ENCODE assay signal across 25 cellular contexts in the genomic region with DNA sequence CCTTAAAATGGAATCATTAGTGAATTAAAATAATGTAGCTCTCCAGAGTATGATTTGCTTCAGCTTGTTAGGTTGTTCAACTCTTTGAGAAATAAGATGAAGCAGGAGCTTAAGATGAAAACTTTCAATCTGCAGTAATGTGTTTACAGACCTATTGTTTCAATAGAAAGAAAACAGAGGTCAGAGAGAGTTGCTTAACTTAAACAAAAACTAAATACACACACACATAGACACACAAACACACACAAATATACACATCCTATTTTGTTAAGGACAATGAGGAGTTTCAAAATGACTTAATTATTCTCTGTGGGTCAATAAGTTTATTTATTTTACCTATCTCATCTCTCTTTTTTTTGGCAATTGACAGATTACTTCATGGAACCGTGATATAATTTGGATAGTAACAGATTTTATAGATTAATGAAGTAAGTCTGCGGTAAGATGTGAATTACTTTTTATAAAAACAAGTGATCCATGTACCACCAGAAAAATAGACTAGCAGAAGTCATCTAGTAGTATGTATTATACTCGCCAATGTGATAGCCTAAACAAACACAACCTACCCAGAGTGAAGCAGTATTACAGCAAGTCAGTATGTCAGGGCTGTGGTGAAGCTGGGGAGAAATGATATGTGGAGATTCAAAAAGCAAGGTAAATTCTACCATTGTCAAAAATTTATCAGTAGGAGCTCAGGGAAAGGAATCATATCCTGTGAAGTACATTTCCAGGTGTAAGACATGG.
DNase-seq lines count a peak whose midpoint lies in the region; ATAC-seq and TF ChIP-seq lines count a peak whose summit lies in the region.
"Had no signal": no experiment of that assay in that cellular context is flagged by ENCODE, and none has a peak within 500 bp of the region (broad histone marks: within the 10 kb centered on the region; RNA-seq: fewer than 3 reads in every experiment).

No MANE protein-coding gene starts in this region.

- no peak overlapping the region for H3K4me3 Mint-ChIP-seq in MCF 10A (ENCODE audit: unreplicated experiment)
- H3K4me3 Mint-ChIP-seq: activated naive CD8-positive, alpha-beta T cell treated with anti-CD3 and anti-CD28 coated beads, Interleukin-2, amount 50 U/mL, for 24 hours; CD4-positive, alpha-beta T cell; endodermal cell; neural progenitor cell; stimulated activated naive CD8-positive, alpha-beta T cell treated with anti-CD3 and anti-CD28 coated beads, Interleukin-15, Interleukin-2, amounts not matched to agents 100 ng/mL and 50 ng/mL, for 24 hours had no signal

- peak overlapping the region; percentile 40 for H3K4me2 ChIP-seq in fibroblast of lung (ENCODE audit: extremely low read depth, insufficient read depth, low read length)
- H3K4me2 ChIP-seq in smooth muscle cell: no peak overlapping the region
- H3K4me2 ChIP-seq: hepatocyte, neural progenitor cell had no signal

- no peak overlapping the region for H2AFZ ChIP-seq in fibroblast of lung (ENCODE audit: low read length)
- peak overlapping the region; percentile 14 for H2AFZ ChIP-seq in smooth muscle cell (ENCODE audit: low read depth)
- H2AFZ ChIP-seq: hepatocyte, neural progenitor cell had no signal

- H3K9me3 ChIP-seq in breast epithelium: no peaks in the 10 kb centered on the region
- no peaks in the 10 kb centered on the region for H3K9me3 ChIP-seq in RWPE2 (ENCODE audit: severe bottlenecking)
- no peaks in the 10 kb centered on the region for H3K9me3 ChIP-seq in fibroblast of lung (ENCODE audit: control insufficient read depth, insufficient read depth, low read depth, low read length)
- H3K9me3 ChIP-seq in smooth muscle cell (replicated peaks; ENCODE audit: low read depth): no peaks in the 10 kb centered on the region
- H3K9me3 ChIP-seq: esophagus squamous epithelium, spleen, testis had no signal

- 86% methylated on average over 3 of the region's 3 CpGs for WGBS in smooth muscle cell (ENCODE audit: low lambda C conversion rate)

- no peak overlapping the region for H3K4me3 ChIP-seq in breast epithelium
- no peak overlapping the region for H3K4me3 ChIP-seq in RWPE2 (ENCODE audit: severe bottlenecking)
- no peak overlapping the region for H3K4me3 ChIP-seq in fibroblast of lung (replicated peaks in 1 of 4; ENCODE audit: control extremely low read depth in 1 of 4, insufficient read depth in 1 of 4, low read depth in 3 of 4, low read length in 4 of 4)
- H3K4me3 ChIP-seq in smooth muscle cell: no peak overlapping the region
- H3K4me3 ChIP-seq: esophagus squamous epithelium, hepatocyte, K562, neural progenitor cell, spleen, testis had no signal

- no peak for DNase-seq in MCF 10A (ENCODE audit: unreplicated experiment)
- DNase-seq in breast epithelium (ENCODE audit: low spot score in 2 of 2): no peak
- no peak for DNase-seq in RWPE2 (ENCODE audit: low spot score)
- peak in 1 of 2 donors; percentile 60 for DNase-seq in fibroblast of lung (ENCODE audit: low read depth in 2 of 2)
- no peak for DNase-seq in smooth muscle cell (lab: John Stamatoyannopoulos, UW; ENCODE audit: unreplicated experiment)
- DNase-seq in 8988T: no peak
- no peak for DNase-seq in NK-92 treated with Interleukin-12 subunit alpha and Interleukin-12 subunit beta, amount 100 ng/mL, for 24 hours (lab: John Stamatoyannopoulos, UW)
- no peak for DNase-seq in head of caudate nucleus
- DNase-seq: activated CD4-positive, alpha-beta T cell treated with anti-CD3 and anti-CD28 coated beads, Interleukin-2, amount 50 U/mL, for 48 hours; activated CD4-positive, CD25-positive, alpha-beta regulatory T cell treated with anti-CD3 and anti-CD28 coated beads, Interleukin-2, amount 50 U/mL, for 72 hours; activated naive CD4-positive, alpha-beta T cell; activated naive CD8-positive, alpha-beta T cell treated with anti-CD3 and anti-CD28 coated beads, Interleukin-2, amount 50 U/mL, for 24 hours; AML-193; CD4-positive, alpha-beta T cell; endodermal cell; esophagus squamous epithelium; NCI-H1092 treated with DMSO at 0.1 percent for 48 hours; NCI-H1694 treated with DMSO at 0.1 percent for 48 hours; spleen; stimulated activated CD4-positive, alpha-beta T cell treated with anti-CD3 and anti-CD28 coated beads, Interleukin-2, amount 100 ng/mL, for 24 hours; testis had no signal

- no peak for ATAC-seq in RWPE2 (ENCODE audit: low read depth)
- ATAC-seq: activated naive CD8-positive, alpha-beta T cell treated with anti-CD3 and anti-CD28 coated beads, Interleukin-2, amount 50 U/mL, for 24 hours; K562 had no signal

- CTCF ChIA-PET in MCF 10A (lab: Yijun Ruan, JAX): interaction anchor here (0.6 to 1.2 kb wide), 3 partner anchors 13 to 159 kb away, joined by 3 to 4 read pairs (median 3); no protein-coding TSS in a partner anchor

- POLR2A ChIA-PET in MCF 10A (lab: Yijun Ruan, JAX): interaction anchor here (0.7 to 1.6 kb wide), 6 partner anchors 19 to 579 kb away, joined by 3 to 4 read pairs (median 3); a partner anchor contains a TSS

- H3K9ac ChIP-seq in fibroblast of lung (ENCODE audit: insufficient read depth, low read length): no peak overlapping the region
- H3K9ac ChIP-seq in smooth muscle cell (ENCODE audit: low read depth): no peak overlapping the region
- H3K9ac ChIP-seq: neural progenitor cell had no signal

- no TSS peak for BruUV-seq in MCF 10A (replicated peaks; lab: Mats Ljungman, UMichigan)

- TF ChIP-seq CTCF in MCF 10A (IDR thresholded peaks at IDR 0.05; ENCODE audit: unreplicated experiment) (no peak), breast epithelium (IDR thresholded peaks at IDR 0.05) (no peak), RWPE2 (IDR thresholded peaks at IDR 0.05; ENCODE audit: poor library complexity, severe bottlenecking) (no peak), fibroblast of lung (conservative IDR thresholded peaks at IDR 0.05 in 1 of 2, IDR thresholded peaks at IDR 0.05 in 1 of 2; ENCODE audit: low read depth in 1 of 2, low read length in 2 of 2) (no peak), smooth muscle cell (IDR thresholded peaks at IDR 0.05; ENCODE audit: borderline replicate concordance, insufficient read depth, poor library complexity, severe bottlenecking) (no peak)

- intact Hi-C loops in MCF 10A (cut with micrococcal nuclease): no loop called here
- intact Hi-C loops in breast epithelium (cut with DNase I; ENCODE audit: low total_unique reads): no loop called here
- intact Hi-C loops in head of caudate nucleus (cut with DNase I): no loop called here

- H3K36me3 ChIP-seq in breast epithelium (no peaks in the 10 kb centered on the region), RWPE2 (ENCODE audit: low read depth) (0 out of 2 replicates have a peak, but pooled peaks cover 3% of the 10 kb centered on the region), fibroblast of lung (ENCODE audit: control insufficient read depth, insufficient read depth, low read length) (no peaks in the 10 kb centered on the region), smooth muscle cell (ENCODE audit: low read depth) (no peaks in the 10 kb centered on the region)
- H3K36me3 ChIP-seq: esophagus squamous epithelium, neural progenitor cell, spleen had no signal

- peak overlapping the region; percentile 13 for H3K27ac Mint-ChIP-seq in MCF 10A (ENCODE audit: low read depth, unreplicated experiment)
- H3K27ac Mint-ChIP-seq: CD4-positive, alpha-beta T cell; endodermal cell; neural progenitor cell; stimulated activated naive CD8-positive, alpha-beta T cell treated with anti-CD3 and anti-CD28 coated beads, Interleukin-15, Interleukin-2, amounts not matched to agents 100 ng/mL and 50 ng/mL, for 24 hours had no signal

- H3K27me3 ChIP-seq in breast epithelium: no peaks in the 10 kb centered on the region
- no peaks in the 10 kb centered on the region for H3K27me3 ChIP-seq in RWPE2 (ENCODE audit: insufficient read depth, poor library complexity, severe bottlenecking)
- no peaks in the 10 kb centered on the region for H3K27me3 ChIP-seq in fibroblast of lung (ENCODE audit: control insufficient read depth, insufficient read depth, low read length)
- no peaks in the 10 kb centered on the region for H3K27me3 ChIP-seq in smooth muscle cell (ENCODE audit: low read depth)
- H3K27me3 ChIP-seq: esophagus squamous epithelium, hepatocyte, neural progenitor cell, spleen, testis had no signal

- H3K79me2 ChIP-seq in fibroblast of lung (ENCODE audit: control insufficient read depth, insufficient read depth, low read length): peaks cover 2% of the 10 kb centered on the region
- H3K79me2 ChIP-seq in smooth muscle cell (ENCODE audit: low read depth): no peaks in the 10 kb centered on the region
- H3K79me2 ChIP-seq: hepatocyte had no signal

- H3K27ac ChIP-seq in breast epithelium: no peak overlapping the region
- peak overlapping the region; percentile 99 for H3K27ac ChIP-seq in RWPE2 (ENCODE audit: poor library complexity, severe bottlenecking)
- H3K27ac ChIP-seq in fibroblast of lung (ENCODE audit: insufficient read depth, low read length): peak overlapping the region; percentile 48
- H3K27ac ChIP-seq in smooth muscle cell (ENCODE audit: low read depth): peak overlapping the region; percentile 19
- H3K27ac ChIP-seq: esophagus squamous epithelium, hepatocyte, neural progenitor cell, spleen, testis had no signal

- peaks cover 12% of the 10 kb centered on the region for H3K4me1 Mint-ChIP-seq in MCF 10A (ENCODE audit: insufficient read depth, unreplicated experiment)

- H3K27me3 Mint-ChIP-seq in MCF 10A (ENCODE audit: insufficient read depth, unreplicated experiment): no peaks in the 10 kb centered on the region

- H4K20me1 ChIP-seq in fibroblast of lung (ENCODE audit: control insufficient read depth, extremely low read depth, insufficient read depth, low read length) (no peaks in the 10 kb centered on the region), smooth muscle cell (ENCODE audit: low read depth) (no peaks in the 10 kb centered on the region)

- H3K36me3 Mint-ChIP-seq in MCF 10A (ENCODE audit: insufficient read depth, unreplicated experiment): no peaks in the 10 kb centered on the region
- H3K36me3 Mint-ChIP-seq: neural progenitor cell had no signal

- H3K4me1 ChIP-seq in breast epithelium: no peaks in the 10 kb centered on the region
- peaks cover 48% of the 10 kb centered on the region for H3K4me1 ChIP-seq in RWPE2 (ENCODE audit: insufficient read depth, poor library complexity, severe bottlenecking)
- H3K4me1 ChIP-seq in fibroblast of lung (ENCODE audit: control insufficient read depth, extremely low read depth, insufficient read depth, low read length): peaks cover 6% of the 10 kb centered on the region
- H3K4me1 ChIP-seq in smooth muscle cell (ENCODE audit: low read depth): peaks cover 10% of the 10 kb centered on the region
- H3K4me1 ChIP-seq: esophagus squamous epithelium, neural progenitor cell, spleen, testis had no signal

- H3K9me3 Mint-ChIP-seq in MCF 10A (ENCODE audit: unreplicated experiment): no peaks in the 10 kb centered on the region
- H3K9me3 Mint-ChIP-seq: activated naive CD8-positive, alpha-beta T cell treated with anti-CD3 and anti-CD28 coated beads, Interleukin-2, amount 50 U/mL, for 24 hours; stimulated activated naive CD8-positive, alpha-beta T cell treated with anti-CD3 and anti-CD28 coated beads, Interleukin-15, Interleukin-2, amounts not matched to agents 100 ng/mL and 50 ng/mL, for 24 hours had no signal

- no peaks in the 10 kb centered on the region for H3F3A ChIP-seq in smooth muscle cell (ENCODE audit: low read depth)

- TF ChIP-seq POLR2A in breast epithelium (IDR thresholded peaks at IDR 0.05): no peak

Comparison
In these comparisons a context has a peak if more than half of its experiments do, and no peak if none do; other contexts are left out.
1. H3K27ac ChIP-seq: peak in RWPE2 (single experiment), fibroblast of lung (single experiment) and smooth muscle cell (single experiment); none in breast epithelium (0 of 2).